22 cellular contexts compared by ENCODE assay signal in the genomic region with DNA sequence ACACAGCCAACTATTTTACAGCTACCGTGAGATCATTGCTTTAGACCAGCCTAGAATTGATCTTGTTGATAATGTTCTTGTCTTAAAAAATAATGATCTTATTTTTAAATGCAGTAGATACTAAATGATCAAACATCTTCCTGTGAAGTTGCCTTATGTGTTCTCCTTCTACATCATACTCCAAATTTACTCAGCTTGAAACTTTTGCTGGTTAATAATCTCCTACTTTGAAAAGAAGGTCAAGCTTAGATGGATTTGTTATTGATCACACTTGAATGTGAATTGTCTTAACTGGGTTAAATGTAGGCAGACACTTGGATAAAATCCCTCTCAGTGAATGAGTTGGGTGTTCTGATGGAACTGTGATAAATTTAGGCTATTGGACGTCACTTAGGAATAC.
A peak's percentile ranks its signal among the peaks of the same experiment; 100 is the strongest.
DNase-seq lines count a peak whose midpoint lies in the region; ATAC-seq lines count a peak whose summit lies in the region.
"Had no signal": no experiment of that assay in that cellular context is flagged by ENCODE, and none has a peak within 500 bp of the region (broad histone marks: within the 10 kb centered on the region; RNA-seq: fewer than 3 reads in every experiment).

No MANE protein-coding gene starts in this region.

- DNase-seq in renal cortical epithelial cell (ENCODE audit: low read depth) (peak; percentile 30), NOMO-1 treated with dmso at 0.1 percent for 144 hours (lab: John Stamatoyannopoulos, UW; ENCODE audit: unreplicated experiment) (no peak), globus pallidus (ENCODE audit: low spot score) (no peak)
- DNase-seq: AML-193; C1 segment of cervical spinal cord; CD4-positive, alpha-beta memory T cell; CD4-positive, CD25-positive, alpha-beta regulatory T cell; CD8-positive, alpha-beta memory T cell; COR-L47; DMS 273 treated with DMSO at 0.1 percent for 48 hours; DMS153; DMS53; DMS79; DND-41; EL; GDM1 had no signal

- peak; percentile 72 for ATAC-seq in GM18870 (IDR thresholded peaks at IDR 0.05; ENCODE audit: unreplicated experiment)
- ATAC-seq in GM18909 (IDR thresholded peaks at IDR 0.05; ENCODE audit: poor library complexity, unreplicated experiment) = no peak
- ATAC-seq: A549, GM12878 had no signal

- H3K27ac ChIP-seq in BLaER1 = no peak overlapping the region
- H3K27ac ChIP-seq: 22Rv1 had no signal

- H3K9ac ChIP-seq in BLaER1 = no peak overlapping the region

- no peak overlapping the region for H3K4me3 ChIP-seq in BLaER1
- H3K4me3 ChIP-seq: A549, GM12878 had no signal

- H3K27me3 ChIP-seq in BLaER1 = no peaks in the 10 kb centered on the region

- H4K20me1 ChIP-seq in BLaER1 = no peaks in the 10 kb centered on the region

- peaks cover 20% of the 10 kb centered on the region for H3K4me1 ChIP-seq in BLaER1

- peak overlapping the region; percentile 74 for H3K4me2 ChIP-seq in BLaER1
- H3K4me2 ChIP-seq: A549 had no signal

- H3K9me3 ChIP-seq in BLaER1 = no peaks in the 10 kb centered on the region
- H3K9me3 ChIP-seq: A549 had no signal

- no peaks in the 10 kb centered on the region for H3K36me3 ChIP-seq in BLaER1
